ENCODE assay signal across 8 cellular contexts in genomic region chr19:39428309-39429112, GRCh38. TPM values are rescaled to one million over a fixed set of nuclear protein-coding genes. Genes with fewer than 3 reads are reported as not detected.
DNase-seq lines count a peak whose midpoint lies in the region; ATAC-seq, FAIRE-seq and TF ChIP-seq lines count a peak whose summit lies in the region.

No MANE protein-coding gene starts in this region.

- H3K4me1 ChIP-seq in hepatocyte (ENCODE audit: insufficient read depth) (peaks cover 20% of the 10 kb centered on the region), gastrocnemius medialis (peaks cover 7 to 11% of the 10 kb centered on the region in 2 donors)
- H3K4me1 ChIP-seq in CD8-positive, alpha-beta memory T cell (ENCODE audit: insufficient read depth, low read length), result peaks cover 1% of the 10 kb centered on the region

- FAIRE-seq in G401.6 (lab: Jason Lieb, UNC), result peak; percentile 92

- H3K4me3 ChIP-seq in hepatocyte (no peak overlapping the region), gastrocnemius medialis (no peak overlapping the region)
- no peak overlapping the region for H3K4me3 ChIP-seq in CD8-positive, alpha-beta memory T cell (ENCODE audit: low read length)

- no peaks in the 10 kb centered on the region for H3K36me3 ChIP-seq in hepatocyte (replicated peaks; ENCODE audit: insufficient read depth, low read depth)
- peaks cover 4 to 21% of the 10 kb centered on the region in 2 donors for H3K36me3 ChIP-seq in gastrocnemius medialis
- H3K36me3 ChIP-seq in CD8-positive, alpha-beta memory T cell (ENCODE audit: insufficient read depth, low read length), result peaks cover 13% of the 10 kb centered on the region

- ATAC-seq in gastrocnemius medialis, result peak; percentile 21 to 51

- TF ChIP-seq CTCF in hepatocyte (IDR thresholded peaks at IDR 0.05; ENCODE audit: poor library complexity) (no peak), gastrocnemius medialis (IDR thresholded peaks at IDR 0.05 in 4 of 5, conservative IDR thresholded peaks at IDR 0.05 in 1 of 5) (no peak)

- peak overlapping the region; percentile 90 for H3K27ac ChIP-seq in hepatocyte
- peak overlapping the region; percentile 33 to 64 (median 55) for H3K27ac ChIP-seq in gastrocnemius medialis
- no peak overlapping the region for H3K27ac ChIP-seq in CD8-positive, alpha-beta memory T cell (ENCODE audit: low read depth, low read length)

- H3K79me2 ChIP-seq in hepatocyte, result peaks cover 6% of the 10 kb centered on the region

- H3K27ac Mint-ChIP-seq in CD8-positive, alpha-beta memory T cell, result peak overlapping the region in 1 of 8 donors; percentile 94
- no peak overlapping the region for H3K27ac Mint-ChIP-seq in immature natural killer cell

- H3K27me3 ChIP-seq in hepatocyte, result no peaks in the 10 kb centered on the region
- no peaks in the 10 kb centered on the region for H3K27me3 ChIP-seq in gastrocnemius medialis
- no peaks in the 10 kb centered on the region for H3K27me3 ChIP-seq in CD8-positive, alpha-beta memory T cell (ENCODE audit: insufficient read depth, low read length, poor library complexity, severe bottlenecking)

- peaks cover 0 to 36% (median 5%) of the 10 kb centered on the region in 3 donors for H3K36me3 Mint-ChIP-seq in CD8-positive, alpha-beta memory T cell
- H3K36me3 Mint-ChIP-seq in immature natural killer cell, result peaks cover 5 to 16% (median 12%) of the 10 kb centered on the region in 3 donors

- 20% methylated on average over 21 of the region's 22 CpGs for WGBS in hepatocyte (ENCODE audit: low lambda C conversion rate, missing lambda C conversion rate)

- CTCF ChIA-PET in CD8-positive, alpha-beta memory T cell (lab: Charles Lee), result interaction anchor here (3.0 kb wide), 1 partner anchor 17 kb away, joined by 10 read pairs; the partner anchor contains the start of gene PLEKHG2

- no peaks in the 10 kb centered on the region for H3K9me2 ChIP-seq in hepatocyte (replicated peaks; ENCODE audit: insufficient read depth)

- DNase-seq in amniotic epithelial cell (ENCODE audit: low read depth) (peak; percentile 92), hepatocyte (ENCODE audit: low spot score) (peak; percentile 86), gastrocnemius medialis (no peak), germinal center (ENCODE audit: low spot score) (no peak), NCI-H69 (lab: John Stamatoyannopoulos, UW) (no peak), immature natural killer cell (no peak)
- no peak for DNase-seq in CD8-positive, alpha-beta memory T cell

- H3K9me3 ChIP-seq in hepatocyte (ENCODE audit: low read depth) (no peaks in the 10 kb centered on the region), gastrocnemius medialis (no peaks in the 10 kb centered on the region)
- no peaks in the 10 kb centered on the region for H3K9me3 ChIP-seq in CD8-positive, alpha-beta memory T cell (ENCODE audit: low read length)

- peaks cover 0 to 2% of the 10 kb centered on the region in 2 donors for H3K27me3 Mint-ChIP-seq in CD8-positive, alpha-beta memory T cell
- H3K27me3 Mint-ChIP-seq in immature natural killer cell (ENCODE audit: low read depth in 3 of 3), result no peaks in the 10 kb centered on the region

- H3K4me2 ChIP-seq in hepatocyte, result peak overlapping the region; percentile 61

- intact Hi-C loops in gastrocnemius medialis (cut with DNase I; ENCODE audit: low total_unique reads), result no loop called here

- no peak overlapping the region for H2AFZ ChIP-seq in hepatocyte

- no peak for TF ChIP-seq POLR2A in gastrocnemius medialis (IDR thresholded peaks at IDR 0.05)

- no peak overlapping the region for H3K4me3 Mint-ChIP-seq in CD8-positive, alpha-beta memory T cell
- no peak overlapping the region for H3K4me3 Mint-ChIP-seq in immature natural killer cell

- POLR2A ChIA-PET in CD8-positive, alpha-beta memory T cell (lab: Charles Lee), result no interaction called here

- in situ Hi-C loops in gastrocnemius medialis (cut with MboI; ENCODE audit: low sequenced_read_pairs in 4 of 4), result loop anchor here in 2 of 4 donors (25.0 kb wide), 2 partner anchors 109 to 409 kb away; partner anchors contain the start of genes DYRK1B (in 2 of the 2), FBL (in 2 of the 2), EID2 (in 1 of the 2) and EID2B (in 1 of the 2)

- H3K9me3 Mint-ChIP-seq in CD8-positive, alpha-beta memory T cell, result no peaks in the 10 kb centered on the region
- no peaks in the 10 kb centered on the region for H3K9me3 Mint-ChIP-seq in immature natural killer cell

- no peaks in the 10 kb centered on the region for H4K20me1 ChIP-seq in hepatocyte (ENCODE audit: insufficient read depth, poor library complexity, severe bottlenecking)

- peaks cover 12 to 25% (median 12%) of the 10 kb centered on the region in 3 donors for H3K4me1 Mint-ChIP-seq in CD8-positive, alpha-beta memory T cell
- H3K4me1 Mint-ChIP-seq in immature natural killer cell, result peaks cover 7 to 9% of the 10 kb centered on the region in 2 donors

RNA-seq across cellular contexts. Expression of gene RPS16, which starts 7.2 kb away (rescaled TPM):
- total RNA-seq in hepatocyte (63.8 and 115 TPM in 2 replicates), gastrocnemius medialis (1,000 to 10,000 TPM; 1,066 to 1,636 (median 1,467) TPM)
- polyA plus RNA-seq in hepatocyte (409 and 411 TPM in 2 replicates), immature natural killer cell (1,000 to 10,000 TPM in 1 of 3 donors, 100 to 1,000 TPM in 2; 733 to 1,627 (median 903) TPM)
- total RNA-seq in CD8-positive, alpha-beta memory T cell, result 1,000 to 10,000 TPM; 2,654 to 2,668 TPM
- 1,795 TPM for polyA plus RNA-seq in CD8-positive, alpha-beta memory T cell

RNA-seq across cellular contexts. Expression of gene PLEKHG2, which starts 16.0 kb away (rescaled TPM):
- total RNA-seq in hepatocyte (17.7 and 25.3 TPM in 2 replicates), gastrocnemius medialis (1 to 10 TPM; 1.3 to 3.6 (median 3.3) TPM)
- polyA plus RNA-seq in hepatocyte (34.0 and 44.0 TPM in 2 replicates), immature natural killer cell (1 to 10 TPM in 2 of 3 donors, not detected in 1; 3.7 to 4.3 TPM)
- 10 to 100 TPM; 35.2 to 36.4 TPM for total RNA-seq in CD8-positive, alpha-beta memory T cell
- polyA plus RNA-seq in CD8-positive, alpha-beta memory T cell, result 4.0 TPM

RNA-seq across cellular contexts. Expression of gene SUPT5H, which starts 16.9 kb away (rescaled TPM):
- total RNA-seq in hepatocyte, result 63.7 and 71.6 TPM in 2 replicates
- polyA plus RNA-seq in hepatocyte, result 184 and 213 TPM in 2 replicates
- 100 to 1,000 TPM in 2 of 4 donors, 10 to 100 TPM in 2; 60.7 to 148 (median 108) TPM for total RNA-seq in gastrocnemius medialis
- 100 to 1,000 TPM; 190 to 196 TPM for total RNA-seq in CD8-positive, alpha-beta memory T cell
- polyA plus RNA-seq in CD8-positive, alpha-beta memory T cell, result 115 TPM
- polyA plus RNA-seq in immature natural killer cell, result 100 to 1,000 TPM in 1 of 3 donors, 10 to 100 TPM in 2; 30.5 to 114 (median 67.0) TPM

RNA-seq across cellular contexts. Expression of gene ZFP36, which starts 21.9 kb away (rescaled TPM):
- total RNA-seq in hepatocyte, result 72.9 and 95.8 TPM in 2 replicates
- polyA plus RNA-seq in hepatocyte, result 1,034 and 1,087 TPM in 2 replicates
- total RNA-seq in gastrocnemius medialis, result 100 to 1,000 TPM in 2 of 4 donors, 10 to 100 TPM in 2; 72.2 to 202 (median 132) TPM
- total RNA-seq in CD8-positive, alpha-beta memory T cell, result 10 to 100 TPM; 32.8 to 36.4 TPM
- 355 TPM for polyA plus RNA-seq in CD8-positive, alpha-beta memory T cell
- 100 to 1,000 TPM; 305 to 745 (median 318) TPM for polyA plus RNA-seq in immature natural killer cell

RNA-seq across cellular contexts. Expression of gene MED29, which starts 37.3 kb away (rescaled TPM):
- total RNA-seq in hepatocyte, result 18.9 and 21.4 TPM in 2 replicates
- 27.9 and 38.6 TPM in 2 replicates for polyA plus RNA-seq in hepatocyte
- 10 to 100 TPM; 25.5 to 48.1 (median 37.7) TPM for total RNA-seq in gastrocnemius medialis
- total RNA-seq in CD8-positive, alpha-beta memory T cell, result 10 to 100 TPM; 39.3 to 39.6 TPM
- polyA plus RNA-seq in CD8-positive, alpha-beta memory T cell, result 56.8 TPM
- polyA plus RNA-seq in immature natural killer cell, result 10 to 100 TPM; 41.6 to 64.7 (median 41.8) TPM

Comparison
In these comparisons a context has a peak if more than half of its experiments do, and no peak if none do; other contexts are left out.
1. DNase-seq: peak in amniotic epithelial cell (single experiment) and hepatocyte (single experiment); none in gastrocnemius medialis (0 of 2), germinal center (single experiment), CD8-positive, alpha-beta memory T cell (0 of 5), NCI-H69 (single experiment) and immature natural killer cell (0 of 3).